ENCODE assay signal across 8 cellular contexts in the genomic region with DNA sequence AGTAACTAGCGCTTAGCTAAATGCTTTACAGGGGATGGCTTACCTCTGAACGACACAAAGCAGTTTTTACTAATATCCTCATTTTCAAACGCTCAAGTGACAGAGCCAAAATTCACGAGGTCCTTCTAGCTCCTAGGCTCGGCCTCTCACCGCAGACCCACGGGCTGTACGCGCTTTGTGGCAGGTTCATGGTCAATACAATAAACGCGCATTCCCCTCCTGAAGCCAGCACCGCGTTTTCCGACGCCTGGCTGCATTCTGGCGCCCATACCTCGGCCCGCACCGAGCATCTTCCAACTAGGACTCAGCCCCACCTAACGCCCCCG. TPM values are rescaled to one million over a fixed set of nuclear protein-coding genes. Genes with fewer than 3 reads are reported as not detected.
DNase-seq lines count a peak whose midpoint lies in the region; ATAC-seq, FAIRE-seq and TF ChIP-seq lines count a peak whose summit lies in the region.

No MANE protein-coding gene starts in this region.

- ATAC-seq in HG03066 (IDR thresholded peaks at IDR 0.05; ENCODE audit: low read depth, unreplicated experiment), result peak; percentile 47
- ATAC-seq in GM12878, result no peak
- ATAC-seq in GM19467 (IDR thresholded peaks at IDR 0.05; ENCODE audit: unreplicated experiment), result no peak

- H3K9me3 ChIP-seq in GM12878 (replicated peaks; ENCODE audit: control insufficient read depth, insufficient read depth, low read length), result peaks cover 1% of the 10 kb centered on the region

- SMC1A ChIA-PET in GM12878 (lab: Charles Lee; ENCODE audit: uncharacterized antibody, unreplicated experiment), result interaction anchor here (1.1 to 1.4 kb wide), 3 partner anchors 8 to 79 kb away, joined by 3 to 6 read pairs (median 4); partner anchors contain the start of gene ZNF782

- no peak for TF ChIP-seq CTCF in GM12878 (IDR thresholded peaks at IDR 0.05 in 2 of 3, conservative IDR thresholded peaks at IDR 0.05 in 1 of 3; ENCODE audit: control insufficient read depth in 2 of 3, extremely low read depth in 1 of 3, insufficient read depth in 1 of 3, low read depth in 3 of 3, low read length in 3 of 3)

- H2BK15ac ChIP-seq in mesendoderm (replicated peaks; ENCODE audit: low read depth), result no peak overlapping the region

- H3K27ac ChIP-seq in GM12878 (ENCODE audit: control insufficient read depth, insufficient read depth), result peak overlapping the region; percentile 78
- no peak overlapping the region for H3K27ac ChIP-seq in mesendoderm (ENCODE audit: low read depth, low read length)

- no TSS peak for BruUV-seq in GM12878 (replicated peaks; lab: Mats Ljungman, UMichigan)

- no peaks in the 10 kb centered on the region for H3K27me3 ChIP-seq in GM12878 (replicated peaks in 1 of 2; ENCODE audit: control insufficient read depth in 2 of 2, insufficient read depth in 2 of 2, low read length in 1 of 2)
- no peaks in the 10 kb centered on the region for H3K27me3 ChIP-seq in mesendoderm (ENCODE audit: insufficient read depth, low read length, poor library complexity)

- CTCF ChIA-PET in GM12878 (lab: Yijun Ruan, JAX), result interaction anchor here (1.2 kb wide), 1 partner anchor 79 kb away, joined by 3 read pairs; no protein-coding TSS in a partner anchor

- no peak overlapping the region for H2BK5ac ChIP-seq in mesendoderm (ENCODE audit: low read length)

- H3K18ac ChIP-seq in mesendoderm (ENCODE audit: low read length), result peak overlapping the region; percentile 44

- H3K36me3 ChIP-seq in GM12878 (ENCODE audit: control insufficient read depth in 2 of 2, insufficient read depth in 2 of 2, low read length in 1 of 2), result peaks cover 0 to 16% of the 10 kb centered on the region in 2 experiments
- peaks cover 2% of the 10 kb centered on the region for H3K36me3 ChIP-seq in mesendoderm (ENCODE audit: control insufficient read depth, insufficient read depth, low read length)

- intact Hi-C loops in GM12878 (cut with micrococcal nuclease; ENCODE audit: unreplicated experiment), result no loop called here

- H3K4me1 ChIP-seq in GM12878 (ENCODE audit: control insufficient read depth, insufficient read depth, low read length) (no peaks in the 10 kb centered on the region), mesendoderm (ENCODE audit: control insufficient read depth, low read depth, low read length) (no peaks in the 10 kb centered on the region)

- WGBS in GM12878 (ENCODE audit: insufficient coverage, insufficient replicate concordance, low lambda C conversion rate, missing lambda C conversion rate), result 7% methylated on average over 21 of the region's 21 CpGs
- no CpG with 5 or more reads among the region's 21 CpGs for WGBS in mesendoderm (ENCODE audit: extremely low coverage, insufficient coverage, low lambda C conversion rate)

- no peak overlapping the region for H4K8ac ChIP-seq in mesendoderm (ENCODE audit: low read depth, low read length)

- no peak overlapping the region for H2AK5ac ChIP-seq in mesendoderm (ENCODE audit: low read length)

- H3K9ac ChIP-seq in GM12878 (ENCODE audit: control insufficient read depth, insufficient read depth, low read length) (peak overlapping the region; percentile 59), mesendoderm (ENCODE audit: low read length) (peak overlapping the region; percentile 80)

- POLR2A ChIA-PET in GM12878 (lab: Charles Lee), result no interaction called here

- DNase-seq in COLO668 (lab: John Stamatoyannopoulos, UW; ENCODE audit: unreplicated experiment) (peak; percentile 68), GM12878 (ENCODE audit: low read depth, low spot score) (no peak), mesendoderm (no peak), frontal cortex (ENCODE audit: low spot score in 2 of 2) (no peak), SKM-1 treated with dmso at 0.1 percent for 144 hours (lab: John Stamatoyannopoulos, UW; ENCODE audit: unreplicated experiment) (no peak), iPS-NIHi7 (ENCODE audit: extremely low spot score) (no peak)

- no peak for TF ChIP-seq POLR2A in GM12878 (IDR thresholded peaks at IDR 0.05; ENCODE audit: low read depth, low read length)

- RAD21 ChIA-PET in GM12878 (lab: Charles Lee; ENCODE audit: unreplicated experiment), result interaction anchor here (1.3 to 1.5 kb wide), 3 partner anchors 77 to 98 kb away, joined by 4 to 7 read pairs (median 5); partner anchors contain the start of gene ZNF782

- H2BK120ac ChIP-seq in mesendoderm (ENCODE audit: low read depth, low read length), result no peak overlapping the region

- in situ Hi-C loops in GM12878 (cut with MboI), result no loop called here

- H3K79me2 ChIP-seq in GM12878 (ENCODE audit: control insufficient read depth, insufficient read depth, low read length) (peaks cover 7% of the 10 kb centered on the region), mesendoderm (ENCODE audit: control insufficient read depth, insufficient read depth, low read length) (no peaks in the 10 kb centered on the region)

- no peak overlapping the region for H3K23ac ChIP-seq in mesendoderm (ENCODE audit: low read length)

- H3K56ac ChIP-seq in mesendoderm (ENCODE audit: low read length), result peak overlapping the region; percentile 92

- H3K4me2 ChIP-seq in GM12878 (ENCODE audit: control insufficient read depth, insufficient read depth) (peak overlapping the region; percentile 64), mesendoderm (ENCODE audit: low read length) (peak overlapping the region; percentile 32)

- H4K5ac ChIP-seq in mesendoderm (ENCODE audit: low read length), result no peak overlapping the region

- no peak for TF ChIP-seq RAD21 in GM12878 (IDR thresholded peaks at IDR 0.05; ENCODE audit: insufficient read depth, low read depth, low read length)

- FAIRE-seq in GM12878 (lab: Jason Lieb, UNC) (no peak), frontal cortex (lab: Jason Lieb, UNC) (no peak)

- H3K79me1 ChIP-seq in mesendoderm (ENCODE audit: low read length), result peaks cover 2% of the 10 kb centered on the region

- H3K4ac ChIP-seq in mesendoderm (ENCODE audit: low read depth, low read length), result no peak overlapping the region

- peak overlapping the region; percentile 99 for H2AFZ ChIP-seq in GM12878 (ENCODE audit: control insufficient read depth, low read depth, low read length)

- H4K20me1 ChIP-seq in GM12878 (ENCODE audit: control insufficient read depth, insufficient read depth), result no peaks in the 10 kb centered on the region

- H3K4me3 ChIP-seq in GM12878 (peak overlapping the region; percentile 83), mesendoderm (ENCODE audit: low read length) (peak overlapping the region; percentile 59)

- no peak for TF ChIP-seq EP300 in GM12878 (IDR thresholded peaks at IDR 0.05; ENCODE audit: borderline replicate concordance in 1 of 2, control insufficient read depth in 1 of 2, low read depth in 2 of 2, low read length in 2 of 2)

TF ChIP-seq in GM12878, 131 proteins besides CTCF, POLR2A, EP300 and RAD21:
- TF ChIP-seq SREBF1 (IDR thresholded peaks at IDR 0.05; ENCODE audit: low read length), result no peak
- 0 out of 2 replicates have a peak, but pooled peaks have one; percentile 8 for TF ChIP-seq CBFB (IDR thresholded peaks at IDR 0.05; ENCODE audit: low read depth)
- no peak for TF ChIP-seq TBL1XR1 (IDR thresholded peaks at IDR 0.05; ENCODE audit: low read depth, low read length)
- TF ChIP-seq DPF2 (IDR thresholded peaks at IDR 0.05), result no peak
- TF ChIP-seq CHD2 (IDR thresholded peaks at IDR 0.05; ENCODE audit: borderline replicate concordance, low read depth, low read length), result no peak

RNA-seq across cellular contexts. Expression of gene ZNF510, which starts 0.4 kb away (rescaled TPM):
- total RNA-seq in GM12878 (2013; cell fraction: nucleolus; rRNA removed), result 55.2 and 57.6 TPM in 2 replicates
- total RNA-seq in GM12878 (2014; rRNA removed) (11.8 and 12.2 TPM in 2 replicates), GM12878 (2014; rRNA removed; fragmentation: Illumina TruSeq; extraction: Trizol) (11.8 and 12.7 TPM in 2 replicates), GM12878 (2021) (6.9 and 7.2 TPM in 2 replicates), frontal cortex (55.0 TPM)
- 3.8 TPM for polyA plus RNA-seq in GM12878 (2011; ENCODE audit: low read depth)
- polyA plus RNA-seq in GM12878 (2011; rRNA removed) (11.3 and 12.3 TPM in 2 replicates), GM12878 (2014; fragmentation: Illumina TruSeq; extraction: Trizol) (9.4 and 10.7 TPM in 2 replicates), GM12878 (2014; fragmentation: Nextera tagmentation; extraction: Ambion mirVana) (1 to 10 TPM; 2.8 to 3.3 TPM), GM12878 (2014; rRNA removed) (7.3 and 7.5 TPM in 2 replicates), GM12878 (2016; fragmentation: Nextera tagmentation; extraction: Ambion mirVana) (1 to 10 TPM; 3.9 to 4.0 TPM)
- polyA plus RNA-seq in GM12878 (2011; cell fraction: cytosol; rRNA removed), result 5.4 and 6.0 TPM in 2 replicates
- polyA plus RNA-seq in GM12878 (2011; cell fraction: nucleus; rRNA removed), result 14.7 and 18.9 TPM in 2 replicates
- 4.4 and 4.5 TPM in 2 replicates for polyA plus RNA-seq in GM12878 (2012)
- polyA minus RNA-seq in GM12878 (2011; rRNA and poly(A)+ RNA removed), result 19.5 and 20.2 TPM in 2 replicates
- 3.2 and 3.5 TPM in 2 replicates for polyA minus RNA-seq in GM12878 (2011; cell fraction: cytosol; rRNA and poly(A)+ RNA removed)
- 18.0 and 20.4 TPM in 2 replicates for polyA minus RNA-seq in GM12878 (2011; cell fraction: nucleus; rRNA and poly(A)+ RNA removed)
- 5.4 TPM for polyA plus RNA-seq in mesendoderm (2013, experiment 1 of 2)
- 5.4 TPM for polyA plus RNA-seq in mesendoderm (2013, experiment 2 of 2)
